In the genomic region with DNA sequence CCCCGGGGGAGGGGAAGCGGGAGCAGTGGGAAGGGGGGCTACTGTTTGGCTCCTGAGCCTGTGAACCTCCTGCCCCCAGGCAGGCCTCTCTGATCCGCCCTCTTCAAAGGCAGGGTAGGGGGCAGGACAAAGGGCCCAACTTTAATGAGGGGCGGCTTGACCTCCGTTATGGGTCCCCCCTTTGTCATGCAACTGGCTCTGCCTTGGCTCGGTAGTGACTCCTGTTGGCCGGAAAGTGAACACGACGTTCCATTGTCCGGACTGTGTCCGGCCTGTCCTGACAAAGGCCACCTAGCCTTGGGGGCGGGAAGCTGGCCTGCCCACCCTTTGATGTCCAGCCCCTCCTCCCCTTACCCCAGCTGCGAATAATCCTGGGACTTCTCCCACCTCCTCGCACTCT, we compare ENCODE assay signal across 18 cellular contexts. TPM values are rescaled to one million over a fixed set of nuclear protein-coding genes. Genes with fewer than 3 reads are reported as not detected.
A peak's percentile ranks its signal among the peaks of the same experiment; 100 is the strongest.
DNase-seq lines count a peak whose midpoint lies in the region; ATAC-seq, FAIRE-seq and TF ChIP-seq lines count a peak whose summit lies in the region.
"Had no signal": no experiment of that assay in that cellular context is flagged by ENCODE, and none has a peak within 500 bp of the region (broad histone marks: within the 10 kb centered on the region; RNA-seq: fewer than 3 reads in every experiment).

No MANE protein-coding gene starts in this region.

- CTCF ChIA-PET in HepG2 (lab: Yijun Ruan, JAX; ENCODE audit: low intra/inter-chr PET ratio, low total read pairs) = no interaction called here

- in situ Hi-C loops in HepG2 (cut with HindIII; ENCODE audit: extremely low pct_ligation_motif_present, low pct_unique_long_range_greater_than_20kb) (no loop called here), brain microvascular endothelial cell (cut with HindIII; ENCODE audit: low pct_ligation_motif_present, low sequenced_read_pairs) (no loop called here), G401 (cut with HindIII; ENCODE audit: low sequenced_read_pairs) (no loop called here)

- no peak overlapping the region for H3K27ac ChIP-seq in HepG2 (ENCODE audit: extremely low read length, insufficient read depth, low read length)
- H3K27ac ChIP-seq in right lobe of liver = no peak overlapping the region
- H3K27ac ChIP-seq in brain microvascular endothelial cell = no peak overlapping the region
- H3K27ac ChIP-seq: coronary artery, left lung, suprapubic skin had no signal

- no peaks in the 10 kb centered on the region for H3K79me2 ChIP-seq in HepG2 (ENCODE audit: insufficient read depth, low read length)

- FAIRE-seq in HepG2 (lab: Jason Lieb, UNC) = no peak

- ATAC-seq in HepG2 = no peak
- no peak for ATAC-seq in right lobe of liver
- ATAC-seq in left colon = peak; percentile 27
- no peak for ATAC-seq in GM21447 (IDR thresholded peaks at IDR 0.05; ENCODE audit: unreplicated experiment)
- ATAC-seq: left lung had no signal

- TF ChIP-seq RAD21 in HepG2 (CRISPR knock-in tag; IDR thresholded peaks at IDR 0.05) = no peak

- H3K9me3 ChIP-seq in HepG2 (ENCODE audit: low read length) (no peaks in the 10 kb centered on the region), right lobe of liver (no peaks in the 10 kb centered on the region)
- H3K9me3 ChIP-seq: left lung, suprapubic skin had no signal

- H3K4me2 ChIP-seq in HepG2 (ENCODE audit: low read depth, low read length) = no peak overlapping the region

- H2AFZ ChIP-seq in HepG2 (ENCODE audit: low read length) = no peak overlapping the region

- intact Hi-C loops in HepG2 (cut with micrococcal nuclease; ENCODE audit: unreplicated experiment) = no loop called here
- intact Hi-C loops in right lobe of liver (cut with DNase I) = loop anchor here in 1 of 2 donors (10.0 kb wide), 1 partner anchor 177 kb away; no protein-coding TSS in a partner anchor
- intact Hi-C loops in left colon (cut with DNase I, micrococcal nuclease) = no loop called here

- POLR2A ChIA-PET in HepG2 (lab: Yijun Ruan, JAX) = no interaction called here

- H3K9ac ChIP-seq in HepG2 (ENCODE audit: insufficient read depth, low read depth, low read length) = no peak overlapping the region

- BruUV-seq in HepG2 (replicated peaks; lab: Mats Ljungman, UMichigan) = no TSS peak

- peaks cover 26% of the 10 kb centered on the region for H3K4me1 ChIP-seq in HepG2 (ENCODE audit: insufficient read depth, low read length)
- no peaks in the 10 kb centered on the region for H3K4me1 ChIP-seq in right lobe of liver
- H3K4me1 ChIP-seq: left lung had no signal

- TF ChIP-seq POLR2A in HepG2 (IDR thresholded peaks at IDR 0.05; ENCODE audit: insufficient read depth in 1 of 2, low read depth in 2 of 2, low read length in 2 of 2) (no peak), right lobe of liver (IDR thresholded peaks at IDR 0.05) (no peak)

- H3K4me3 ChIP-seq in HepG2 (replicated peaks in 1 of 3; ENCODE audit: insufficient read depth in 1 of 3, low read depth in 2 of 3, low read length in 3 of 3) (no peak overlapping the region), right lobe of liver (no peak overlapping the region), brain microvascular endothelial cell (ENCODE audit: low read depth, low read length) (no peak overlapping the region)
- H3K4me3 ChIP-seq: coronary artery, left lung, suprapubic skin had no signal

- WGBS in HepG2 (ENCODE audit: low lambda C conversion rate) = 75% methylated on average over 10 of the region's 14 CpGs
- WGBS in right lobe of liver (ENCODE audit: insufficient coverage, low coverage, low lambda C conversion rate, missing lambda C conversion rate) = 100% methylated on average over 2 of the region's 14 CpGs

- TF ChIP-seq CTCF in HepG2 (CRISPR knock-in tag; IDR thresholded peaks at IDR 0.05) (peak; percentile 31), right lobe of liver (IDR thresholded peaks at IDR 0.05) (no peak), brain microvascular endothelial cell (IDR thresholded peaks at IDR 0.05; ENCODE audit: low read depth, low read length, missing control alignments) (peak; percentile 45)

- no peak for DNase-seq in HepG2 (ENCODE audit: low spot score)
- no peak for DNase-seq in right lobe of liver
- no peak for DNase-seq in brain microvascular endothelial cell
- peak in 1 of 2 donors; percentile 60 for DNase-seq in left colon
- no peak for DNase-seq in G401 (ENCODE audit: low spot score)
- no peak for DNase-seq in superior temporal gyrus (ENCODE audit: extremely low spot score)
- no peak for DNase-seq in activated T-cell treated with anti-CD3 and anti-CD28 coated beads for 4 hours
- DNase-seq: activated CD4-positive, alpha-beta T cell treated with anti-CD3 and anti-CD28 coated beads, Interleukin-2, amount 50 U/mL, for 48 hours; COR-L47; left lung; naive B cell; NCI-H1417 treated with DMSO at 0.1 percent for 48 hours had no signal

- no peaks in the 10 kb centered on the region for H4K20me1 ChIP-seq in HepG2 (ENCODE audit: insufficient read depth, low read length)

- H3K36me3 ChIP-seq in HepG2 (replicated peaks in 1 of 2; ENCODE audit: control insufficient read depth in 1 of 2, insufficient read depth in 2 of 2, low read length in 2 of 2) (no peaks in the 10 kb centered on the region), right lobe of liver (no peaks in the 10 kb centered on the region), brain microvascular endothelial cell (replicated peaks) (no peaks in the 10 kb centered on the region)
- H3K36me3 ChIP-seq: left lung, suprapubic skin had no signal

- H3K27me3 ChIP-seq in HepG2 (ENCODE audit: control insufficient read depth in 1 of 2, insufficient read depth in 2 of 2, low read length in 2 of 2) = peaks cover 1 to 12% of the 10 kb centered on the region in 2 experiments; a peak in 2 of 5 replicates
- peaks cover 0 to 7% of the 10 kb centered on the region in 2 donors for H3K27me3 ChIP-seq in right lobe of liver
- peaks cover 6% of the 10 kb centered on the region for H3K27me3 ChIP-seq in brain microvascular endothelial cell (replicated peaks)

- no peak for TF ChIP-seq EP300 in HepG2 (IDR thresholded peaks at IDR 0.05; ENCODE audit: low read depth in 2 of 2, low read length in 2 of 2)
- no peak for TF ChIP-seq EP300 in HepG2 (CRISPR knock-in tag; IDR thresholded peaks at IDR 0.05; ENCODE audit: borderline replicate concordance)

RNA-seq across cellular contexts. Expression of a gene that starts 1.3 kb away (rescaled TPM):
- not detected in 2 replicates for total RNA-seq in HepG2 (2016; rRNA removed; fragmentation: Illumina TruSeq; extraction: Trizol)
- not detected in 2 replicates for total RNA-seq in HepG2 (2016; cell fraction: cytosol; rRNA removed; fragmentation: Illumina TruSeq; extraction: Trizol; ENCODE audit: low read depth)
- not detected in 2 replicates for total RNA-seq in HepG2 (2016; cell fraction: insoluble cytoplasmic fraction; rRNA removed; fragmentation: Illumina TruSeq; extraction: Trizol)
- not detected in 2 replicates for total RNA-seq in HepG2 (2016; cell fraction: membrane; rRNA removed; fragmentation: Illumina TruSeq; extraction: Trizol)
- not detected in 2 replicates for total RNA-seq in HepG2 (2016; cell fraction: nucleus; rRNA removed; fragmentation: Illumina TruSeq; extraction: Trizol)
- 0.05 TPM in 1 of 2 replicates, not detected in the other for polyA plus RNA-seq in HepG2 (2011; rRNA removed)
- not detected in 2 replicates for polyA plus RNA-seq in HepG2 (2011; cell fraction: cytosol; rRNA removed)
- polyA plus RNA-seq in HepG2 (2011; cell fraction: nucleus; rRNA removed) = not detected in 2 replicates
- not detected in 2 replicates for polyA plus RNA-seq in HepG2 (2012)
- polyA plus RNA-seq in HepG2 (2016; cell fraction: cytosol; fragmentation: Illumina TruSeq; extraction: Trizol; ENCODE audit: low read depth) = not detected in 2 replicates
- not detected in 2 replicates for polyA plus RNA-seq in HepG2 (2016; cell fraction: insoluble cytoplasmic fraction; fragmentation: Illumina TruSeq; extraction: Trizol; ENCODE audit: low read depth)
- polyA plus RNA-seq in HepG2 (2016; cell fraction: membrane; fragmentation: Illumina TruSeq; extraction: Trizol; ENCODE audit: low read depth) = not detected in 2 replicates
- polyA plus RNA-seq in HepG2 (2016; cell fraction: nucleus; fragmentation: Illumina TruSeq; extraction: Trizol; ENCODE audit: insufficient read depth, low read depth) = not detected in 2 replicates
- polyA minus RNA-seq in HepG2 (2011; rRNA and poly(A)+ RNA removed; ENCODE audit: low replicate concordance) = not detected in 2 replicates
- polyA minus RNA-seq in HepG2 (2011; cell fraction: cytosol; rRNA and poly(A)+ RNA removed) = not detected in 2 replicates
- polyA minus RNA-seq in HepG2 (2011; cell fraction: nucleus; rRNA and poly(A)+ RNA removed) = not detected in 2 replicates
- total RNA-seq in right lobe of liver = not detected
- total RNA-seq in left colon = 100 to 1,000 TPM; 323 to 423 TPM
- not detected in 2 replicates for total RNA-seq in G401 (2014; rRNA removed; shearing (Covaris generic))
- total RNA-seq: epithelial cell of proximal tubule, pulmonary artery endothelial cell, SK-MEL-5 had no signal

RNA-seq across cellular contexts. Expression of a gene that starts 12.3 kb away (rescaled TPM):
- total RNA-seq in HepG2 (2016; rRNA removed; fragmentation: Illumina TruSeq; extraction: Trizol) (1.5 and 4.0 TPM in 2 replicates), right lobe of liver (10 to 100 TPM in 2 of 6 experiments, 1 to 10 TPM in 4; 6.8 to 19.5 (median 9.4) TPM), left colon (10 to 100 TPM; 14.2 to 26.0 TPM)
- total RNA-seq in HepG2 (2016; cell fraction: cytosol; rRNA removed; fragmentation: Illumina TruSeq; extraction: Trizol; ENCODE audit: low read depth) = 1.3 and 1.5 TPM in 2 replicates
- 2.3 and 5.0 TPM in 2 replicates for total RNA-seq in HepG2 (2016; cell fraction: insoluble cytoplasmic fraction; rRNA removed; fragmentation: Illumina TruSeq; extraction: Trizol)
- 2.2 and 3.9 TPM in 2 replicates for total RNA-seq in HepG2 (2016; cell fraction: membrane; rRNA removed; fragmentation: Illumina TruSeq; extraction: Trizol)
- 3.0 and 4.6 TPM in 2 replicates for total RNA-seq in HepG2 (2016; cell fraction: nucleus; rRNA removed; fragmentation: Illumina TruSeq; extraction: Trizol)
- 15.3 and 21.0 TPM in 2 replicates for polyA plus RNA-seq in HepG2 (2011; rRNA removed)
- polyA plus RNA-seq in HepG2 (2011; cell fraction: cytosol; rRNA removed) = 8.7 and 14.4 TPM in 2 replicates
- 26.2 and 40.5 TPM in 2 replicates for polyA plus RNA-seq in HepG2 (2011; cell fraction: nucleus; rRNA removed)
- 6.3 and 14.3 TPM in 2 replicates for polyA plus RNA-seq in HepG2 (2012)
- 0.71 and 1.4 TPM in 2 replicates for polyA plus RNA-seq in HepG2 (2016; cell fraction: cytosol; fragmentation: Illumina TruSeq; extraction: Trizol; ENCODE audit: low read depth)
- polyA plus RNA-seq in HepG2 (2016; cell fraction: insoluble cytoplasmic fraction; fragmentation: Illumina TruSeq; extraction: Trizol; ENCODE audit: low read depth) = 1.6 TPM in 2 replicates
- polyA plus RNA-seq in HepG2 (2016; cell fraction: membrane; fragmentation: Illumina TruSeq; extraction: Trizol; ENCODE audit: low read depth) = 1.5 and 1.7 TPM in 2 replicates
- 3.9 TPM in 2 replicates for polyA plus RNA-seq in HepG2 (2016; cell fraction: nucleus; fragmentation: Illumina TruSeq; extraction: Trizol; ENCODE audit: insufficient read depth, low read depth)
- polyA minus RNA-seq in HepG2 (2011; rRNA and poly(A)+ RNA removed; ENCODE audit: low replicate concordance) = 9.0 and 60.1 TPM in 2 replicates
- 6.6 and 10.6 TPM in 2 replicates for polyA minus RNA-seq in HepG2 (2011; cell fraction: cytosol; rRNA and poly(A)+ RNA removed)
- 24.5 and 47.1 TPM in 2 replicates for polyA minus RNA-seq in HepG2 (2011; cell fraction: nucleus; rRNA and poly(A)+ RNA removed)
- 21.0 and 31.1 TPM in 2 replicates for total RNA-seq in G401 (2014; rRNA removed; shearing (Covaris generic))

RNA-seq across cellular contexts. Expression of a gene that starts 22.0 kb away (rescaled TPM):
- not detected in 2 replicates for total RNA-seq in HepG2 (2016; rRNA removed; fragmentation: Illumina TruSeq; extraction: Trizol)
- total RNA-seq in HepG2 (2016; cell fraction: cytosol; rRNA removed; fragmentation: Illumina TruSeq; extraction: Trizol; ENCODE audit: low read depth) = not detected in 2 replicates
- total RNA-seq in HepG2 (2016; cell fraction: insoluble cytoplasmic fraction; rRNA removed; fragmentation: Illumina TruSeq; extraction: Trizol) = not detected in 2 replicates
- total RNA-seq in HepG2 (2016; cell fraction: membrane; rRNA removed; fragmentation: Illumina TruSeq; extraction: Trizol) = not detected in 2 replicates
- not detected in 2 replicates for total RNA-seq in HepG2 (2016; cell fraction: nucleus; rRNA removed; fragmentation: Illumina TruSeq; extraction: Trizol)
- polyA plus RNA-seq in HepG2 (2011; rRNA removed) = not detected in 2 replicates
- polyA plus RNA-seq in HepG2 (2011; cell fraction: cytosol; rRNA removed) = not detected in 2 replicates
- not detected in 2 replicates for polyA plus RNA-seq in HepG2 (2011; cell fraction: nucleus; rRNA removed)
- not detected in 2 replicates for polyA plus RNA-seq in HepG2 (2012)
- not detected in 2 replicates for polyA plus RNA-seq in HepG2 (2016; cell fraction: cytosol; fragmentation: Illumina TruSeq; extraction: Trizol; ENCODE audit: low read depth)
- not detected in 2 replicates for polyA plus RNA-seq in HepG2 (2016; cell fraction: insoluble cytoplasmic fraction; fragmentation: Illumina TruSeq; extraction: Trizol; ENCODE audit: low read depth)
- polyA plus RNA-seq in HepG2 (2016; cell fraction: membrane; fragmentation: Illumina TruSeq; extraction: Trizol; ENCODE audit: low read depth) = not detected in 2 replicates
- polyA plus RNA-seq in HepG2 (2016; cell fraction: nucleus; fragmentation: Illumina TruSeq; extraction: Trizol; ENCODE audit: insufficient read depth, low read depth) = not detected in 2 replicates
- polyA minus RNA-seq in HepG2 (2011; rRNA and poly(A)+ RNA removed; ENCODE audit: low replicate concordance) = 0.72 TPM in 1 of 2 replicates, not detected in the other
- not detected in 2 replicates for polyA minus RNA-seq in HepG2 (2011; cell fraction: cytosol; rRNA and poly(A)+ RNA removed)
- not detected in 2 replicates for polyA minus RNA-seq in HepG2 (2011; cell fraction: nucleus; rRNA and poly(A)+ RNA removed)
- total RNA-seq in right lobe of liver = not detected
- total RNA-seq in left colon = 10 to 100 TPM; 13.2 to 30.4 TPM
- not detected in 2 replicates for total RNA-seq in G401 (2014; rRNA removed; shearing (Covaris generic))
- total RNA-seq: epithelial cell of proximal tubule, left lung, pulmonary artery endothelial cell, SK-MEL-5, suprapubic skin had no signal

Comparison
In these comparisons a context has a peak if more than half of its experiments do, and no peak if none do; other contexts are left out.
1. CTCF ChIP-seq: peak in HepG2 (single experiment) and brain microvascular endothelial cell (single experiment); none in right lobe of liver (0 of 4).
2. RNA of a gene that starts 1.3 kb away (total RNA-seq): 323 to 423 TPM in left colon; not detected in HepG2, not detected in right lobe of liver and not detected in G401; every median in the first group is over 100 times any median in the second.
3. RNA of a gene that starts 22.0 kb away (total RNA-seq): 13.2 to 30.4 TPM in left colon; not detected in HepG2, not detected in right lobe of liver and not detected in G401; every median in the first group is over 10 times any median in the second.